Comparison of ENCODE assay signal across 15 cellular contexts in the genomic region with DNA sequence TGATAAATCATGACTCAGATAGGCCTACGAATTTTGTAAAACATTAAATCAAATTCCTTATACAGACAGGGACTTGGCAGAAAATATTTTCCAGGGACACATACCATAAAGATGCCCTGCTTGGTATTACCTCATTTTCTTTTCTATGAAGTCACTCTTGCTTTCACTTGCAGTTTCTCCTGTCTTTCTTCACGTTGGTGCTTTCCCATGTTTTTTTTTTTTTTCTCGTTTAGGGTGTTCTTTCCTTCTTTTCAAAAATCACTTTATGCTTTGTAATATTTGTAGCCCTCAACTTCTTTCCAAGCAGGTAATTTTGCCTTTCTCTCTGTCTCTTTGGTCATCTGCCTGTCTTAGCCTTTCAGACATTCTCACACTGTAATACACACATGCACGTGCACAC.
"Had no signal": no experiment of that assay in that cellular context is flagged by ENCODE, and none has a peak within 500 bp of the region (broad histone marks: within the 10 kb centered on the region; RNA-seq: fewer than 3 reads in every experiment).

No MANE protein-coding gene starts in this region.

- H3K4me3 Mint-ChIP-seq: activated B cell treated with CpG ODN at 0.5 μM for 24 hours; activated naive CD4-positive, alpha-beta T cell treated with anti-CD3 and anti-CD28 coated beads, Interleukin-2, amount 10 ng/mL, durations not matched to agents 7 days and 5 days; endodermal cell; immature natural killer cell; naive thymus-derived CD8-positive, alpha-beta T cell had no signal

- H3K4me3 ChIP-seq: lung, testis had no signal

- H3K27ac ChIP-seq: testis had no signal

- H3K27ac Mint-ChIP-seq: activated B cell treated with CpG ODN at 0.5 μM for 24 hours; activated naive CD4-positive, alpha-beta T cell treated with anti-CD3 and anti-CD28 coated beads, Interleukin-2, amount 10 ng/mL, durations not matched to agents 7 days and 5 days; endodermal cell had no signal

- H3K9me3 ChIP-seq: testis had no signal

- H3K27me3 Mint-ChIP-seq: activated B cell treated with CpG ODN at 0.5 μM for 24 hours; activated naive CD4-positive, alpha-beta T cell treated with anti-CD3 and anti-CD28 coated beads, Interleukin-2, amount 10 ng/mL, durations not matched to agents 7 days and 5 days; naive thymus-derived CD8-positive, alpha-beta T cell had no signal

- H3K9me3 Mint-ChIP-seq: activated B cell treated with CpG ODN at 0.5 μM for 24 hours; activated naive CD4-positive, alpha-beta T cell treated with anti-CD3 and anti-CD28 coated beads, Interleukin-2, amount 10 ng/mL, durations not matched to agents 7 days and 5 days; naive thymus-derived CD8-positive, alpha-beta T cell had no signal

- H3K36me3 Mint-ChIP-seq: brain had no signal

- DNase-seq: activated B cell treated with CpG ODN at 0.5 μM for 24 hours; activated naive CD4-positive, alpha-beta T cell treated with anti-CD3 and anti-CD28 coated beads, Interleukin-2, amount 10 ng/mL, durations not matched to agents 7 days and 5 days; amygdala; dermis blood vessel endothelial cell; endodermal cell; erythroblast; immature natural killer cell; left cardiac atrium; naive thymus-derived CD8-positive, alpha-beta T cell; stimulated activated CD4-positive, alpha-beta T cell treated with anti-CD3 and anti-CD28 coated beads, Interleukin-2, amount 100 ng/mL, for 48 hours; stimulated activated naive CD8-positive, alpha-beta T cell treated with anti-CD3 and anti-CD28 coated beads, Interleukin-15, Interleukin-2, amounts not matched to agents 100 U/mL and 50 U/mL, for 24 hours; T-helper 2 cell; testis had no signal

- H3K27me3 ChIP-seq: testis had no signal

- ATAC-seq: naive thymus-derived CD8-positive, alpha-beta T cell; stimulated activated naive CD8-positive, alpha-beta T cell treated with anti-CD3 and anti-CD28 coated beads, Interleukin-15, Interleukin-2, amounts not matched to agents 100 U/mL and 50 U/mL, for 24 hours had no signal
